Comparison of ENCODE assay signal across 25 cellular contexts in the genomic region with DNA sequence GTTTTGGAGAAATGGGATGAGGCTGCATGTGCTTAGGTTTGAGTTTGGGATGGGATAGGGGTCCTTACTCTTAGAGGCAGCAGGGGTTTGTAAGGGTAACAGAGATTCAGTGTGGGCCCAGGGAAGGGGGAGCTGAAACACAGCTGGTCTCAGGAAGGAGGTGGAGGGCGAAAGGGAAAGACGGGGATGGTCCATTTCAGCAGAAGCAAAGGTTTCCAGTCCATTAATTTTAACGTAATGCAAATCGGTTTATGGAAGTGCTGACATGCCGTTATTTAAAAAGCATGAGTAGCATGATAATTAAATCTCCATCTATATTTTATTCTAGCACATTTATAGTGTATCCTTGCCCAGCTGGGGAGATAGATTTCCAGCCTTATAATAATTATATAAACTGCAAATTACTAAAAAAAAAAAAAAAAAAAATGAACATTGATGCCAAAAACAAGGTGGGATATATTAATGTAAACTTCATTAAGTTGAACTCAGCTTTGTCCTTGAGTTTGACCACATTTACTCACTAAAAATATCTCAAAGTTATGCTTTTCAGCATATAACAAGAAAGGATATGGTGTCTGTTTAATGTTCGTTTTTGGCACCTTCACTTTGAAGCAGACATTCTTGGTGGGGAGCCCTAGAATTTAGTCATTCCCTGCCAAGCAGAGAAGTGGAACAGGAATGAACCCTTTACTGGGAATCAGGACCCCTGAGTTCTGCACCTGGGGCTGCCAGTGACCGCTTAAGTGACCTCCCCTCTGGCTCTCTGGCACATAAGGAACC.
"Had no signal": no experiment of that assay in that cellular context is flagged by ENCODE, and none has a peak within 500 bp of the region (broad histone marks: within the 10 kb centered on the region; RNA-seq: fewer than 3 reads in every experiment).

No MANE protein-coding gene starts in this region.

- H3K4me1 Mint-ChIP-seq: immature natural killer cell, naive B cell, neural crest cell had no signal

- H3K9me3 Mint-ChIP-seq: activated naive CD4-positive, alpha-beta T cell treated with anti-CD3 and anti-CD28 coated beads, Interleukin-2, amount 50 U/mL, for 24 hours; immature natural killer cell; naive B cell; neural crest cell had no signal

- H3K36me3 Mint-ChIP-seq: activated naive CD4-positive, alpha-beta T cell treated with anti-CD3 and anti-CD28 coated beads, Interleukin-2, amount 50 U/mL, for 24 hours; immature natural killer cell; naive B cell had no signal

- H3K27me3 Mint-ChIP-seq: activated naive CD4-positive, alpha-beta T cell treated with anti-CD3 and anti-CD28 coated beads, Interleukin-2, amount 50 U/mL, for 24 hours had no signal

- H3K9me3 ChIP-seq: body of pancreas, testis, vagina had no signal

- H3K79me2 ChIP-seq: hepatocyte had no signal

- H3K27ac ChIP-seq: body of pancreas, hepatocyte, testis, vagina, WERI-Rb-1 had no signal

- H3K4me3 ChIP-seq: body of pancreas, hepatocyte, lung, testis, vagina had no signal

- H3K4me1 ChIP-seq: body of pancreas had no signal

- H3K27ac Mint-ChIP-seq: activated naive CD4-positive, alpha-beta T cell treated with anti-CD3 and anti-CD28 coated beads, Interleukin-2, amount 50 U/mL, for 24 hours; immature natural killer cell; naive B cell had no signal

- H3K27me3 ChIP-seq: hepatocyte, testis, vagina had no signal

- H3K4me3 Mint-ChIP-seq: activated naive CD4-positive, alpha-beta T cell treated with anti-CD3 and anti-CD28 coated beads, Interleukin-2, amount 50 U/mL, for 24 hours; immature natural killer cell; neural crest cell had no signal

- DNase-seq: activated CD4-positive, alpha-beta T cell treated with anti-CD3 and anti-CD28 coated beads for 1 hour; activated CD4-positive, alpha-beta T cell treated with anti-CD3 and anti-CD28 coated beads, Interleukin-2, amount 50 U/mL, for 1 hour; activated gamma-delta T cell treated with Interleukin-2 at 50 U/mL for 16 hours; activated T-cell treated with anti-CD3 and anti-CD28 coated beads, Interleukin-2, amount 50 U/mL, for 1 hour; anterior cingulate cortex; body of pancreas; effector CD4-positive, alpha-beta T cell; erythroblast; foreskin melanocyte; glutamatergic neuron; immature natural killer cell; kidney glomerular epithelial cell; naive B cell; occipital lobe; retina; stimulated activated CD4-positive, alpha-beta T cell treated with anti-CD3 and anti-CD28 coated beads, Interleukin-2, amount 100 ng/mL, for 48 hours; stimulated activated naive CD4-positive, alpha-beta T cell; testis; trophoblast cell; WERI-Rb-1 had no signal

- H3K36me3 ChIP-seq: vagina, WERI-Rb-1 had no signal

- H2AFZ ChIP-seq: hepatocyte had no signal

- H3K4me2 ChIP-seq: hepatocyte had no signal

- ATAC-seq: body of pancreas had no signal
